In genomic region chr12:42468853-42469252, GRCh38 we compare ENCODE assay signal across 8 cellular contexts.
DNase-seq lines count a peak whose midpoint lies in the region; ATAC-seq, FAIRE-seq and TF ChIP-seq lines count a peak whose summit lies in the region.

No MANE protein-coding gene starts in this region.

- H3K27me3 ChIP-seq in Loucy (ENCODE audit: insufficient read depth, low read length, poor library complexity, severe bottlenecking) (no peaks in the 10 kb centered on the region), lower lobe of right lung (ENCODE audit: low read depth) (no peaks in the 10 kb centered on the region), colonic mucosa (no peaks in the 10 kb centered on the region)

- intact Hi-C loops in lower lobe of right lung (cut with DNase I) (no loop called here), colonic mucosa (cut with DNase I) (no loop called here)

- no peak for FAIRE-seq in HTR-8/SVneo (lab: Jason Lieb, UNC)

- H3K4me1 ChIP-seq in Loucy (ENCODE audit: insufficient read depth, low read length, poor library complexity, severe bottlenecking) (peaks cover 21% of the 10 kb centered on the region), lower lobe of right lung (peaks cover 19% of the 10 kb centered on the region), colonic mucosa (no peaks in the 10 kb centered on the region)

- H3K27ac ChIP-seq in lower lobe of right lung, result no peak overlapping the region
- no peak overlapping the region for H3K27ac ChIP-seq in colonic mucosa

- ATAC-seq in GM21717 (IDR thresholded peaks at IDR 0.05; ENCODE audit: unreplicated experiment) (peak; percentile 12), lower lobe of right lung (no peak), HG02678 (IDR thresholded peaks at IDR 0.05; ENCODE audit: unreplicated experiment) (no peak)

- no peaks in the 10 kb centered on the region for H3F3A ChIP-seq in Loucy (ENCODE audit: low read depth)

- H3K9ac ChIP-seq in Loucy (ENCODE audit: low read depth, low read length, poor library complexity, severe bottlenecking) (peak overlapping the region; percentile 6), colonic mucosa (ENCODE audit: low read depth in 2 of 2, low read length in 2 of 2) (no peak overlapping the region)

- no peaks in the 10 kb centered on the region for H3K9me2 ChIP-seq in Loucy (replicated peaks; ENCODE audit: low read depth, low read length)

- TF ChIP-seq CTCF in GM12875 (IDR thresholded peaks at IDR 0.05; ENCODE audit: borderline replicate concordance, insufficient read depth, low read depth, low read length), result no peak
- TF ChIP-seq CTCF in Loucy (conservative IDR thresholded peaks at IDR 0.05; ENCODE audit: low read length), result no peak
- TF ChIP-seq CTCF in lower lobe of right lung (IDR thresholded peaks at IDR 0.05), result no peak
- no peak for TF ChIP-seq CTCF in colonic mucosa (IDR thresholded peaks at IDR 0.05)

- peak overlapping the region; percentile 38 for H3K4me2 ChIP-seq in Loucy (ENCODE audit: low read depth, low read length, poor library complexity, severe bottlenecking)

- H3K9me3 ChIP-seq in Loucy (ENCODE audit: insufficient read depth, low read depth, low read length), result no peaks in the 10 kb centered on the region
- no peaks in the 10 kb centered on the region for H3K9me3 ChIP-seq in lower lobe of right lung
- H3K9me3 ChIP-seq in colonic mucosa, result no peaks in the 10 kb centered on the region

- H4K20me1 ChIP-seq in Loucy (ENCODE audit: insufficient read depth, low read length, poor library complexity, severe bottlenecking), result no peaks in the 10 kb centered on the region

- peak overlapping the region; percentile 15 for H3K4me3 ChIP-seq in GM12875 (ENCODE audit: low read depth, low read length)
- no peak overlapping the region for H3K4me3 ChIP-seq in Loucy (ENCODE audit: low read length, poor library complexity, severe bottlenecking)
- H3K4me3 ChIP-seq in lower lobe of right lung, result peak overlapping the region; percentile 34
- no peak overlapping the region for H3K4me3 ChIP-seq in colonic mucosa

- H3K36me3 ChIP-seq in Loucy (ENCODE audit: insufficient read depth, low read length) (no peaks in the 10 kb centered on the region), lower lobe of right lung (peaks cover 53% of the 10 kb centered on the region), colonic mucosa (no peaks in the 10 kb centered on the region)

- H3K79me2 ChIP-seq in Loucy (ENCODE audit: insufficient read depth, low read length), result no peaks in the 10 kb centered on the region

- H2AFZ ChIP-seq in Loucy (ENCODE audit: low read length), result peak overlapping the region; percentile 58

- DNase-seq in lower lobe of right lung (no peak), 8988T (no peak), HTR-8/SVneo (ENCODE audit: insufficient read length, low spot score) (no peak), colonic mucosa (no peak)

Comparison
In these comparisons a context has a peak if more than half of its experiments do, and no peak if none do; other contexts are left out.
1. H3K4me3 ChIP-seq: peak in GM12875 (single experiment) and lower lobe of right lung (single experiment); none in Loucy (single experiment) and colonic mucosa (single experiment).